ENCODE assay signal across 23 cellular contexts in genomic region chr14:30706704-30707103, GRCh38.
"Had no signal": no experiment of that assay in that cellular context is flagged by ENCODE, and none has a peak within 500 bp of the region (broad histone marks: within the 10 kb centered on the region; RNA-seq: fewer than 3 reads in every experiment).

No MANE protein-coding gene starts in this region.

- H3K4me3 ChIP-seq: hepatocyte, lung, spleen, thoracic aorta, upper lobe of left lung had no signal

- DNase-seq: activated CD4-positive, alpha-beta T cell treated with anti-CD3 and anti-CD28 coated beads, Interleukin-2, amount 50 U/mL, for 4 hours; activated CD8-positive, alpha-beta memory T cell treated with anti-CD3 and anti-CD28 coated beads for 24 hours; activated CD8-positive, alpha-beta memory T cell treated with anti-CD3 and anti-CD28 coated beads, Interleukin-2, amount 50 U/mL, for 48 hours; activated naive CD4-positive, alpha-beta T cell treated with Interleukin-2 at 50 U/mL for 16 hours; activated naive CD8-positive, alpha-beta T cell treated with anti-CD3 and anti-CD28 coated beads, Interleukin-2, amount 10 ng/mL, durations not matched to agents 7 days and 5 days; activated T-cell treated with anti-CD3 and anti-CD28 coated beads, Interleukin-2, amount 50 U/mL, for 48 hours; amniotic stem cell; effector CD8-positive, alpha-beta T cell; glutamatergic neuron; immature natural killer cell; natural killer cell; spleen; stimulated activated CD4-positive, alpha-beta T cell treated with anti-CD3 and anti-CD28 coated beads, Interleukin-4, amount 100 ng/mL, for 24 hours; stimulated activated naive CD4-positive, alpha-beta T cell treated with Interleukin-2 at 50 U/mL for 16 hours; T-cell; upper lobe of left lung had no signal

- ATAC-seq: left lobe of liver, natural killer cell, T-cell, WTC11 had no signal

- H3K4me1 Mint-ChIP-seq: activated naive CD8-positive, alpha-beta T cell treated with anti-CD3 and anti-CD28 coated beads, Interleukin-2, amount 10 ng/mL, durations not matched to agents 7 days and 5 days; immature natural killer cell; natural killer cell; T-cell; WTC11 had no signal

- H3K27me3 Mint-ChIP-seq: activated naive CD8-positive, alpha-beta T cell treated with anti-CD3 and anti-CD28 coated beads, Interleukin-2, amount 10 ng/mL, durations not matched to agents 7 days and 5 days; dendritic cell treated with granulocyte-macrophage colony-stimulating factor and Interleukin-4, amounts not matched to agents 40 ng/mL and 50 ng/mL, for 4 days; progenitor cell of endocrine pancreas; T-cell had no signal

- H3K4me1 ChIP-seq: spleen, upper lobe of left lung had no signal

- H3K27ac Mint-ChIP-seq: activated naive CD8-positive, alpha-beta T cell treated with anti-CD3 and anti-CD28 coated beads, Interleukin-2, amount 10 ng/mL, durations not matched to agents 7 days and 5 days; dendritic cell treated with granulocyte-macrophage colony-stimulating factor and Interleukin-4, amounts not matched to agents 40 ng/mL and 50 ng/mL, for 4 days; natural killer cell; progenitor cell of endocrine pancreas; T-cell; WTC11 had no signal

- H3K27ac ChIP-seq: hepatocyte, spleen, thoracic aorta, upper lobe of left lung had no signal

- H3K4me3 Mint-ChIP-seq: activated naive CD8-positive, alpha-beta T cell treated with anti-CD3 and anti-CD28 coated beads, Interleukin-2, amount 10 ng/mL, durations not matched to agents 7 days and 5 days; dendritic cell treated with granulocyte-macrophage colony-stimulating factor and Interleukin-4, amounts not matched to agents 40 ng/mL and 50 ng/mL, for 4 days; immature natural killer cell; natural killer cell; T-cell; WTC11 had no signal

- H3K27me3 ChIP-seq: hepatocyte, spleen, upper lobe of left lung had no signal

- H3K9me3 Mint-ChIP-seq: activated naive CD8-positive, alpha-beta T cell treated with anti-CD3 and anti-CD28 coated beads, Interleukin-2, amount 10 ng/mL, durations not matched to agents 7 days and 5 days; dendritic cell treated with granulocyte-macrophage colony-stimulating factor and Interleukin-4, amounts not matched to agents 40 ng/mL and 50 ng/mL, for 4 days; immature natural killer cell; natural killer cell; T-cell; WTC11 had no signal

- H3K9me3 ChIP-seq: spleen, thoracic aorta, upper lobe of left lung had no signal
